In the genomic region with DNA sequence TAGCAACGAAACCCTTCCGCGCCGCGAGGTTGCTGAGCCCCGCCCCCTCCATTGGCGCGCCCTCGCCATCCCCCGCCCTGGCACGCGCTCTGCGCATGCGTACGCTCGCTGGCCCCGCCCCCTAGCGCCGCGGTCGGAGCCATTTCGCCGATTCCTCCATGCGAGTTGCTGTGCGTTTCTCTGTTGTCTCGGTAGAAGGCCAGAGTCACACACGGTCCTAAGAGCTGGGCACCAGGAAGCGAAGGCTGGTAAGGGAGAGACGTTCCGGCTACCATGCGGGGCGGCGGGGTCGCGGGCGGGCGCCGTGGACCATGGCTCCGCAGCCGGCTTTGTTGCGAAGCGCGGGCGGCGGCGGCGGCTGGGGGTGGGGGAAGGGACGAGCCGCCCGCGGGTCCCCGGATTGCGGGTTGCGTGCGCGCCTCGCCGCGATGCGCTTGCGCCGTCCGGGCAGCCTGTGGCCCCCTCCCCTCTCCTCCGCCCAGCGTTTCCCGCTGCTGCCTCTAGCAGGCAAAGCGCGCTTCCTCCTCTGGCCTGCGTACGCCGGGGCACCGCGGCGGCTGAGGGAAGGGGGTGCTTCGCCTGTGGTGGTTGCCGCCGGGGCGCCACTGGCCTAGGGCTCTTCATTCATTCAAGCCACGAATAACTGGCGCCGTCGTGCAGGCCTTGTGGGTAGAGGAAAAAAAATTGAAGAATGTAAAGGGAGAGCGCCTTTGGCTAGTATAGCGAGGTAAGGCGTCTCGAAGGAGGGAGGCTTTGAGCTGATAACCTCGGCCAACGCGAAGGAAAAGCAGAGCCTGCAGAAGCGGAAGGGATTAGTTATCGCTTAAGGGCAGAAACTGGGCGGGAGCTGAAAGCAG, we compare ENCODE assay signal across 1 cellular context.
TF ChIP-seq lines count a peak whose summit lies in the region.

DHX9 (plus strand) TSS at position 139 of the 857 bp plus-strand sequence. CDS start 3,220 bp downstream, outside the sequence.

TF ChIP-seq in HEK293, 187 proteins besides CTCF, POLR2A, EP300 and RAD21 (continued from another document and continues in another):
- TF ChIP-seq, protein P1, sequence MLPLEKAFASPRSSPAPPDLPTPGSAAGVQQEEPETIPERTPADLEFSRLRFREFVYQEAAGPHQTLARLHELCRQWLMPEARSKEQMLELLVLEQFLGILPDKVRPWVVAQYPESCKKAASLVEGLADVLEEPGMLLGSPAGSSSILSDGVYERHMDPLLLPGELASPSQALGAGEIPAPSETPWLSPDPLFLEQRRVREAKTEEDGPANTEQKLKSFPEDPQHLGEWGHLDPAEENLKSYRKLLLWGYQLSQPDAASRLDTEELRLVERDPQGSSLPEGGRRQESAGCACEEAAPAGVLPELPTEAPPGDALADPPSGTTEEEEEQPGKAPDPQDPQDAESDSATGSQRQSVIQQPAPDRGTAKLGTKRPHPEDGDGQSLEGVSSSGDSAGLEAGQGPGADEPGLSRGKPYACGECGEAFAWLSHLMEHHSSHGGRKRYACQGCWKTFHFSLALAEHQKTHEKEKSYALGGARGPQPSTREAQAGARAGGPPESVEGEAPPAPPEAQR (tag by site-specific recombination; IDR thresholded peaks at IDR 0.05) = no peak
- no peak for TF ChIP-seq ZNF221 (tag by site-specific recombination; IDR thresholded peaks at IDR 0.05; ENCODE audit: borderline replicate concordance)
- TF ChIP-seq IKZF3 (tag by site-specific recombination; IDR thresholded peaks at IDR 0.05) = 0 out of 2 replicates have a peak, but pooled peaks have one; percentile 36
- 0 out of 2 replicates have a peak, but pooled peaks have one; percentile 22 for TF ChIP-seq OVOL3 (tag by site-specific recombination; IDR thresholded peaks at IDR 0.05)
- TF ChIP-seq HOXD13 (CRISPR knock-in tag; IDR thresholded peaks at IDR 0.05; ENCODE audit: borderline replicate concordance) = no peak
- TF ChIP-seq ZNF146 (tag by site-specific recombination; IDR thresholded peaks at IDR 0.05) = no peak; the same call in 1 of the 2 replicates
- TF ChIP-seq ZNF335 (tag by site-specific recombination; conservative IDR thresholded peaks at IDR 0.05) = peak; percentile 57
- TF ChIP-seq ZNF132 (tag by site-specific recombination; IDR thresholded peaks at IDR 0.05; ENCODE audit: borderline replicate concordance) = no peak
- TF ChIP-seq ZNF610 (tag by site-specific recombination; IDR thresholded peaks at IDR 0.05; ENCODE audit: borderline replicate concordance) = no peak
- no peak for TF ChIP-seq ZNF555 (tag by site-specific recombination; conservative IDR thresholded peaks at IDR 0.05)
- TF ChIP-seq MEIS1 (CRISPR knock-in tag; IDR thresholded peaks at IDR 0.05; ENCODE audit: borderline replicate concordance) = no peak
- TF ChIP-seq ZNF155 (tag by site-specific recombination; IDR thresholded peaks at IDR 0.05) = no peak
- no peak for TF ChIP-seq ZNF704 (tag by site-specific recombination; IDR thresholded peaks at IDR 0.05)
- peak; percentile 23; the same call in 1 of the 2 replicates for TF ChIP-seq ZNF501 (tag by site-specific recombination; IDR thresholded peaks at IDR 0.05)
- no peak for TF ChIP-seq ZNF391 (tag by site-specific recombination; IDR thresholded peaks at IDR 0.05; ENCODE audit: borderline replicate concordance, low read depth)
- TF ChIP-seq, protein P2, sequence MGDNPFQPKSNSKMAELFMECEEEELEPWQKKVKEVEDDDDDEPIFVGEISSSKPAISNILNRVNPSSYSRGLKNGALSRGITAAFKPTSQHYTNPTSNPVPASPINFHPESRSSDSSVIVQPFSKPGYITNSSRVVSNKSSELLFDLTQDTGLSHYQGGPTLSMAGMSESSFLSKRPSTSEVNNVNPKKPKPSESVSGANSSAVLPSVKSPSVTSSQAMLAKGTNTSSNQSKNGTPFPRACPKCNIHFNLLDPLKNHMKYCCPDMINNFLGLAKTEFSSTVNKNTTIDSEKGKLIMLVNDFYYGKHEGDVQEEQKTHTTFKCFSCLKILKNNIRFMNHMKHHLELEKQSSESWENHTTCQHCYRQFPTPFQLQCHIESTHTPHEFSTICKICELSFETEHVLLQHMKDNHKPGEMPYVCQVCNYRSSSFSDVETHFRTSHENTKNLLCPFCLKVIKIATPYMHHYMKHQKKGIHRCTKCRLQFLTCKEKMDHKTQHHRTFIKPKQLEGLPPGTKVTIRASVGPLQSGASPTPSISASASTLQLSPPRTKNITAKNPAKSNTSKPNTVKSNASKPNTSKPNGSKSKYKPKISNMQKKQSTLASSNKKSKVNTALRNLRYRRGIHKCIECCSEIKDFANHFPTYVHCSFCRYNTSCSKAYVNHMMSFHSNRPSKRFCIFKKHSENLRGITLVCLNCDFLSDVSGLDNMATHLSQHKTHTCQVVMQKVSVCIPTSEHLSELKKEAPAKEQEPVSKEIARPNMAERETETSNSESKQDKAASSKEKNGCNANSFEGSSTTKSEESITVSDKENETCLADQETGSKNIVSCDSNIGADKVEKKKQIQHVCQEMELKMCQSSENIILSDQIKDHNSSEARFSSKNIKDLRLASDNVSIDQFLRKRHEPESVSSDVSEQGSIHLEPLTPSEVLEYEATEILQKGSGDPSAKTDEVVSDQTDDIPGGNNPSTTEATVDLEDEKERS (tag by site-specific recombination; IDR thresholded peaks at IDR 0.05) = no peak
- TF ChIP-seq MZF1 (tag by site-specific recombination; IDR thresholded peaks at IDR 0.05; ENCODE audit: borderline replicate concordance) = no peak; the same call in 1 of the 2 replicates
- TF ChIP-seq, protein P3, sequence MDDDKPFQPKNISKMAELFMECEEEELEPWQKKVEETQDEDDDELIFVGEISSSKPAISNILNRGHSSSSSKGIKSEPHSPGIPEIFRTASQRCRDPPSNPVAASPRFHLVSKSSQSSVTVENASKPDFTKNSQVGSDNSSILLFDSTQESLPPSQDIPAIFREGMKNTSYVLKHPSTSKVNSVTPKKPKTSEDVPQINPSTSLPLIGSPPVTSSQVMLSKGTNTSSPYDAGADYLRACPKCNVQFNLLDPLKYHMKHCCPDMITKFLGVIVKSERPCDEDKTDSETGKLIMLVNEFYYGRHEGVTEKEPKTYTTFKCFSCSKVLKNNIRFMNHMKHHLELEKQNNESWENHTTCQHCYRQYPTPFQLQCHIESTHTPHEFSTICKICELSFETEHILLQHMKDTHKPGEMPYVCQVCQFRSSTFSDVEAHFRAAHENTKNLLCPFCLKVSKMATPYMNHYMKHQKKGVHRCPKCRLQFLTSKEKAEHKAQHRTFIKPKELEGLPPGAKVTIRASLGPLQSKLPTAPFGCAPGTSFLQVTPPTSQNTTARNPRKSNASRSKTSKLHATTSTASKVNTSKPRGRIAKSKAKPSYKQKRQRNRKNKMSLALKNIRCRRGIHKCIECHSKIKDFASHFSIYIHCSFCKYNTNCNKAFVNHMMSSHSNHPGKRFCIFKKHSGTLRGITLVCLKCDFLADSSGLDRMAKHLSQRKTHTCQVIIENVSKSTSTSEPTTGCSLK (tag by site-specific recombination; IDR thresholded peaks at IDR 0.05) = no peak
- TF ChIP-seq ZNF211 (tag by site-specific recombination; IDR thresholded peaks at IDR 0.05; ENCODE audit: low read depth) = no peak
- TF ChIP-seq YY2 (tag by site-specific recombination; IDR thresholded peaks at IDR 0.05) = peak; percentile 50; the same call in 1 of the 2 replicates
- TF ChIP-seq, protein P4, sequence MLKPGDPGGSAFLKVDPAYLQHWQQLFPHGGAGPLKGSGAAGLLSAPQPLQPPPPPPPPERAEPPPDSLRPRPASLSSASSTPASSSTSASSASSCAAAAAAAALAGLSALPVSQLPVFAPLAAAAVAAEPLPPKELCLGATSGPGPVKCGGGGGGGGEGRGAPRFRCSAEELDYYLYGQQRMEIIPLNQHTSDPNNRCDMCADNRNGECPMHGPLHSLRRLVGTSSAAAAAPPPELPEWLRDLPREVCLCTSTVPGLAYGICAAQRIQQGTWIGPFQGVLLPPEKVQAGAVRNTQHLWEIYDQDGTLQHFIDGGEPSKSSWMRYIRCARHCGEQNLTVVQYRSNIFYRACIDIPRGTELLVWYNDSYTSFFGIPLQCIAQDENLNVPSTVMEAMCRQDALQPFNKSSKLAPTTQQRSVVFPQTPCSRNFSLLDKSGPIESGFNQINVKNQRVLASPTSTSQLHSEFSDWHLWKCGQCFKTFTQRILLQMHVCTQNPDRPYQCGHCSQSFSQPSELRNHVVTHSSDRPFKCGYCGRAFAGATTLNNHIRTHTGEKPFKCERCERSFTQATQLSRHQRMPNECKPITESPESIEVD (tag by site-specific recombination; IDR thresholded peaks at IDR 0.05) = no peak
- no peak for TF ChIP-seq SCRT1 (tag by site-specific recombination; IDR thresholded peaks at IDR 0.05; ENCODE audit: borderline replicate concordance)
- TF ChIP-seq TRIM28 (IDR thresholded peaks at IDR 0.05; ENCODE audit: borderline replicate concordance, low read length) = no peak
- no peak for TF ChIP-seq ZNF664 (tag by site-specific recombination; IDR thresholded peaks at IDR 0.05)
- TF ChIP-seq ZNF747 (tag by site-specific recombination; IDR thresholded peaks at IDR 0.05) = no peak
- no peak for TF ChIP-seq KLF1 (tag by site-specific recombination; IDR thresholded peaks at IDR 0.05)
- TF ChIP-seq ZNF24 (tag by site-specific recombination; IDR thresholded peaks at IDR 0.05) = no peak
- no peak for TF ChIP-seq ZNF707 (tag by site-specific recombination; IDR thresholded peaks at IDR 0.05)
- TF ChIP-seq ZNF626 (tag by site-specific recombination; IDR thresholded peaks at IDR 0.05) = no peak
- no peak for TF ChIP-seq ZNF837 (tag by site-specific recombination; IDR thresholded peaks at IDR 0.05)
- peak; percentile 59; the same call in 1 of the 2 replicates for TF ChIP-seq ZFP37 (tag by site-specific recombination; IDR thresholded peaks at IDR 0.05)
- no peak for TF ChIP-seq BCL11A (tag by site-specific recombination; IDR thresholded peaks at IDR 0.05; ENCODE audit: low read depth)
- TF ChIP-seq ZNF324 (tag by site-specific recombination; IDR thresholded peaks at IDR 0.05) = no peak
- TF ChIP-seq ZNF214 (tag by site-specific recombination; IDR thresholded peaks at IDR 0.05; ENCODE audit: borderline replicate concordance) = no peak
- no peak for TF ChIP-seq ZNF621 (tag by site-specific recombination; IDR thresholded peaks at IDR 0.05)
- peak; percentile 75 for TF ChIP-seq ZSCAN30 (tag by site-specific recombination; IDR thresholded peaks at IDR 0.05)
- TF ChIP-seq EGR2 (tag by site-specific recombination; IDR thresholded peaks at IDR 0.05; ENCODE audit: low read depth) = no peak
- TF ChIP-seq ATF2 (tag by site-specific recombination; IDR thresholded peaks at IDR 0.05; ENCODE audit: low read depth) = no peak
- peak; percentile 26; the same call in 1 of the 2 replicates for TF ChIP-seq ZNF843 (tag by site-specific recombination; IDR thresholded peaks at IDR 0.05)
- peak; percentile 46; the same call in 1 of the 2 replicates for TF ChIP-seq ZNF596 (tag by site-specific recombination; IDR thresholded peaks at IDR 0.05)
- TF ChIP-seq ZNF561 (tag by site-specific recombination; IDR thresholded peaks at IDR 0.05; ENCODE audit: borderline replicate concordance) = peak; percentile 90
- TF ChIP-seq ZNF26 (tag by site-specific recombination; IDR thresholded peaks at IDR 0.05) = no peak
- TF ChIP-seq ZNF2 (tag by site-specific recombination; IDR thresholded peaks at IDR 0.05) = no peak
- no peak for TF ChIP-seq BCL11B (tag by site-specific recombination; IDR thresholded peaks at IDR 0.05; ENCODE audit: low read depth)
- TF ChIP-seq, protein P5, sequence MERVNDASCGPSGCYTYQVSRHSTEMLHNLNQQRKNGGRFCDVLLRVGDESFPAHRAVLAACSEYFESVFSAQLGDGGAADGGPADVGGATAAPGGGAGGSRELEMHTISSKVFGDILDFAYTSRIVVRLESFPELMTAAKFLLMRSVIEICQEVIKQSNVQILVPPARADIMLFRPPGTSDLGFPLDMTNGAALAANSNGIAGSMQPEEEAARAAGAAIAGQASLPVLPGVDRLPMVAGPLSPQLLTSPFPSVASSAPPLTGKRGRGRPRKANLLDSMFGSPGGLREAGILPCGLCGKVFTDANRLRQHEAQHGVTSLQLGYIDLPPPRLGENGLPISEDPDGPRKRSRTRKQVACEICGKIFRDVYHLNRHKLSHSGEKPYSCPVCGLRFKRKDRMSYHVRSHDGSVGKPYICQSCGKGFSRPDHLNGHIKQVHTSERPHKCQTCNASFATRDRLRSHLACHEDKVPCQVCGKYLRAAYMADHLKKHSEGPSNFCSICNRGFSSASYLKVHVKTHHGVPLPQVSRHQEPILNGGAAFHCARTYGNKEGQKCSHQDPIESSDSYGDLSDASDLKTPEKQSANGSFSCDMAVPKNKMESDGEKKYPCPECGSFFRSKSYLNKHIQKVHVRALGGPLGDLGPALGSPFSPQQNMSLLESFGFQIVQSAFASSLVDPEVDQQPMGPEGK (tag by site-specific recombination; IDR thresholded peaks at IDR 0.05) = 0 out of 2 replicates have a peak, but pooled peaks have one; percentile 23
- TF ChIP-seq ZNF19 (tag by site-specific recombination; IDR thresholded peaks at IDR 0.05; ENCODE audit: low read depth) = no peak
- TF ChIP-seq ZSCAN23 (tag by site-specific recombination; IDR thresholded peaks at IDR 0.05) = no peak
